In genomic region chr2:178761759-178762371, GRCh38 we compare ENCODE assay signal across 1 cellular context.
TF ChIP-seq lines count a peak whose summit lies in the region.

No MANE protein-coding gene starts in this region.

TF ChIP-seq in GM23338, 12 proteins besides CTCF, POLR2A, EP300 and RAD21 (continued from another document):
- TF ChIP-seq ZNF331 (CRISPR knock-in tag; IDR thresholded peaks at IDR 0.05; ENCODE audit: low read depth), result no peak
- TF ChIP-seq CREB1 (CRISPR knock-in tag; IDR thresholded peaks at IDR 0.05; ENCODE audit: low read depth), result no peak
- no peak for TF ChIP-seq JUNB (IDR thresholded peaks at IDR 0.05; ENCODE audit: unreplicated experiment)
